ENCODE assay signal across 21 cellular contexts in the genomic region with DNA sequence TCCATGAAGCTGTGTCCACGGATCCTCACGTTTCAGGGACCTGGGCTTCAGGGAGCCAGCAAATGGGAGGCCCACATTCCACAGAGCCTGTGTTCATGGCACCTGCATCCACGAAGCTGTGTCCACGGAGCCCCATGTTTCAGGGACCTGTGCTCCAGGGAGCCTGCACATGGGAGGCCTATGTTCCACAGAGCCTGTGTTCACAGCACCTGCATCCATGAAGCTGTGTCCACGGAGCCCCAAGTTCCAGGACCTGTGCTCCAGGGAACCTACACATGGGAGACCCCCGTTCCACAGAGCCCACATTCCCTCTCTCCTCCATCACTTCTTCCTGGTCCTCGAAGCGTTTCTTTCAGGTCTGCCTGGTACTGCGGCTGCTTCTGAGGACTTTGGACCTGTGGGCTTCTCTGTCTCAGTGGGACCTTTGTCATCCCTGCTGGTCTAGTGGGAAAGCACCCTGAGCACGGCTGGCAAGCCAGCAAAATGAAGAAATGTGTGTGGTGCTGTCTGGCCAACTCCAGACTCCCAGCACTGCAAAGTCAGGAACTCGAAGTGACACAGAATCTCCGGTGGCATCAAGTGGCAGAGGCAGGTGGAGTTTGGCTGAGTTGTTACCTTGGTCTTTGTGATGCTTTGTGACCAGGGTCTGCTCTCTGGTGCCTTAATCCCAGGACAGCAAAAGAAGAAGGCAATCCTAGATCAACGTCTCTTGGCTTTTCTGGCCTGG.
"Had no signal": no experiment of that assay in that cellular context is flagged by ENCODE, and none has a peak within 500 bp of the region (broad histone marks: within the 10 kb centered on the region; RNA-seq: fewer than 3 reads in every experiment).

No MANE protein-coding gene starts in this region.

- H3K27me3 ChIP-seq: adrenal gland, breast epithelium had no signal

- H3K9me3 ChIP-seq: adrenal gland, breast epithelium, left lung, tibial artery had no signal

- DNase-seq: activated CD4-positive, alpha-beta T cell treated with anti-CD3 and anti-CD28 coated beads, Interleukin-2, amount 10 ng/mL, durations not matched to agents 7 days and 5 days; activated CD4-positive, CD25-positive, alpha-beta regulatory T cell treated with anti-CD3 and anti-CD28 coated beads, Interleukin-2, amount 50 U/mL, for 72 hours; activated CD8-positive, alpha-beta memory T cell treated with anti-CD3 and anti-CD28 coated beads, Interleukin-2, amount 10 ng/mL, durations not matched to agents 7 days and 5 days; activated CD8-positive, alpha-beta T cell treated with anti-CD3 and anti-CD28 coated beads for 36 hours; activated effector memory CD4-positive, alpha-beta T cell treated with anti-CD3 and anti-CD28 coated beads, Interleukin-2, amount 50 U/mL, for 16 hours; activated naive CD4-positive, alpha-beta T cell treated with anti-CD3 and anti-CD28 coated beads, Interleukin-2, amount 10 ng/mL, durations not matched to agents 7 days and 5 days; activated T-cell treated with anti-CD3 and anti-CD28 coated beads for 4 hours; adrenal gland; cerebellar nuclear complex; cortex of kidney; endodermal cell; retina; stimulated activated CD4-positive, alpha-beta T cell treated with anti-CD3 and anti-CD28 coated beads, Interleukin-1b, Interleukin-23, amount 100 ng/mL, for 48 hours; stimulated activated naive CD8-positive, alpha-beta T cell treated with anti-CD3 and anti-CD28 coated beads, Interleukin-15, amount 100 ng/mL, for 72 hours; T-helper 1 cell; WERI-Rb-1 had no signal

- H3K4me3 Mint-ChIP-seq: activated CD4-positive, alpha-beta T cell treated with anti-CD3 and anti-CD28 coated beads, Interleukin-2, amount 10 ng/mL, durations not matched to agents 7 days and 5 days; activated CD8-positive, alpha-beta memory T cell treated with anti-CD3 and anti-CD28 coated beads, Interleukin-2, amount 10 ng/mL, durations not matched to agents 7 days and 5 days; activated CD8-positive, alpha-beta T cell treated with anti-CD3 and anti-CD28 coated beads for 36 hours; activated naive CD4-positive, alpha-beta T cell treated with anti-CD3 and anti-CD28 coated beads, Interleukin-2, amount 10 ng/mL, durations not matched to agents 7 days and 5 days; endodermal cell; stimulated activated naive CD8-positive, alpha-beta T cell treated with anti-CD3 and anti-CD28 coated beads, Interleukin-15, amount 100 ng/mL, for 72 hours had no signal

- H3K36me3 ChIP-seq: adrenal gland, breast epithelium, left lung, tibial artery, WERI-Rb-1 had no signal

- H3K27me3 Mint-ChIP-seq: activated CD4-positive, alpha-beta T cell treated with anti-CD3 and anti-CD28 coated beads, Interleukin-2, amount 10 ng/mL, durations not matched to agents 7 days and 5 days; activated CD8-positive, alpha-beta T cell treated with anti-CD3 and anti-CD28 coated beads for 36 hours had no signal

- H3K4me1 ChIP-seq: adrenal gland, breast epithelium, tibial artery had no signal

- H3K4me3 ChIP-seq: adrenal gland, breast epithelium, left lung, tibial artery had no signal

- H3K9me3 Mint-ChIP-seq: activated CD8-positive, alpha-beta T cell treated with anti-CD3 and anti-CD28 coated beads for 36 hours; activated naive CD4-positive, alpha-beta T cell treated with anti-CD3 and anti-CD28 coated beads, Interleukin-2, amount 10 ng/mL, durations not matched to agents 7 days and 5 days; stimulated activated naive CD8-positive, alpha-beta T cell treated with anti-CD3 and anti-CD28 coated beads, Interleukin-15, amount 100 ng/mL, for 72 hours had no signal

- ATAC-seq: activated CD8-positive, alpha-beta memory T cell treated with anti-CD3 and anti-CD28 coated beads, Interleukin-2, amount 10 ng/mL, durations not matched to agents 7 days and 5 days; activated CD8-positive, alpha-beta T cell treated with anti-CD3 and anti-CD28 coated beads for 36 hours; left lung had no signal

- H3K27ac ChIP-seq: adrenal gland, breast epithelium, left lung, tibial artery, WERI-Rb-1 had no signal

- FAIRE-seq: astrocyte, TTC549 had no signal

- H3K36me3 Mint-ChIP-seq: activated CD8-positive, alpha-beta memory T cell treated with anti-CD3 and anti-CD28 coated beads, Interleukin-2, amount 10 ng/mL, durations not matched to agents 7 days and 5 days; activated naive CD4-positive, alpha-beta T cell treated with anti-CD3 and anti-CD28 coated beads, Interleukin-2, amount 10 ng/mL, durations not matched to agents 7 days and 5 days had no signal

- H3K4me1 Mint-ChIP-seq: activated CD4-positive, alpha-beta T cell treated with anti-CD3 and anti-CD28 coated beads, Interleukin-2, amount 10 ng/mL, durations not matched to agents 7 days and 5 days; activated naive CD4-positive, alpha-beta T cell treated with anti-CD3 and anti-CD28 coated beads, Interleukin-2, amount 10 ng/mL, durations not matched to agents 7 days and 5 days; stimulated activated naive CD8-positive, alpha-beta T cell treated with anti-CD3 and anti-CD28 coated beads, Interleukin-15, amount 100 ng/mL, for 72 hours had no signal

- H3K27ac Mint-ChIP-seq: activated CD4-positive, alpha-beta T cell treated with anti-CD3 and anti-CD28 coated beads, Interleukin-2, amount 10 ng/mL, durations not matched to agents 7 days and 5 days; activated CD8-positive, alpha-beta memory T cell treated with anti-CD3 and anti-CD28 coated beads, Interleukin-2, amount 10 ng/mL, durations not matched to agents 7 days and 5 days; activated CD8-positive, alpha-beta T cell treated with anti-CD3 and anti-CD28 coated beads for 36 hours; activated naive CD4-positive, alpha-beta T cell treated with anti-CD3 and anti-CD28 coated beads, Interleukin-2, amount 10 ng/mL, durations not matched to agents 7 days and 5 days; endodermal cell had no signal
